In the genomic region with DNA sequence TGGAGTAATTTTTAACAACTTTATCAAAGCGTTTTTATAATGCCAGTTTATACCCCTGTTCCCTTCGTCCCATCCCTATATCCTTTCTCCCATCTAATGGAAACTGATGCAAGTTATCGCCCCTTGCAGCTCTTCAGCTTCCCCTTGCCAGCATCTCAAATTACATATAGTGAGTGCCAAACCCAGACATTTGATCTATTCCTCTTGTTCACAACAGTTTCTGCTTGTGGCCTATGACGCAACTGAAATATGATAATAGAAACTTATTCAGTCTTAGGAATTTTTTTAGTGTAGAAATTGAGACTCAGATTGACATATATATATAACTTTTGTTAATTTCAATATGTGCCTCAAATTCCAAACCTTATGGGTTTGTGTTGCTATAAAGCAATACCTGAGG, we compare ENCODE assay signal across 1 cellular context.
TF ChIP-seq lines count a peak whose summit lies in the region.

No MANE protein-coding gene starts in this region.

TF ChIP-seq in WTC11, 78 proteins besides CTCF, POLR2A, EP300 and RAD21 (continued from another document):
- no peak for TF ChIP-seq EMX1 (CRISPR knock-in tag; IDR thresholded peaks at IDR 0.05)
- TF ChIP-seq SMAD4 (CRISPR knock-in tag; IDR thresholded peaks at IDR 0.05) = no peak
- no peak for TF ChIP-seq ESRRA (CRISPR knock-in tag; IDR thresholded peaks at IDR 0.05; ENCODE audit: borderline replicate concordance)
- no peak for TF ChIP-seq NR1H2 (CRISPR knock-in tag; IDR thresholded peaks at IDR 0.05)
- TF ChIP-seq MLX (CRISPR knock-in tag; IDR thresholded peaks at IDR 0.05) = no peak
- no peak for TF ChIP-seq FOXJ3 (CRISPR knock-in tag; IDR thresholded peaks at IDR 0.05; ENCODE audit: borderline replicate concordance)
- TF ChIP-seq, protein P1, sequence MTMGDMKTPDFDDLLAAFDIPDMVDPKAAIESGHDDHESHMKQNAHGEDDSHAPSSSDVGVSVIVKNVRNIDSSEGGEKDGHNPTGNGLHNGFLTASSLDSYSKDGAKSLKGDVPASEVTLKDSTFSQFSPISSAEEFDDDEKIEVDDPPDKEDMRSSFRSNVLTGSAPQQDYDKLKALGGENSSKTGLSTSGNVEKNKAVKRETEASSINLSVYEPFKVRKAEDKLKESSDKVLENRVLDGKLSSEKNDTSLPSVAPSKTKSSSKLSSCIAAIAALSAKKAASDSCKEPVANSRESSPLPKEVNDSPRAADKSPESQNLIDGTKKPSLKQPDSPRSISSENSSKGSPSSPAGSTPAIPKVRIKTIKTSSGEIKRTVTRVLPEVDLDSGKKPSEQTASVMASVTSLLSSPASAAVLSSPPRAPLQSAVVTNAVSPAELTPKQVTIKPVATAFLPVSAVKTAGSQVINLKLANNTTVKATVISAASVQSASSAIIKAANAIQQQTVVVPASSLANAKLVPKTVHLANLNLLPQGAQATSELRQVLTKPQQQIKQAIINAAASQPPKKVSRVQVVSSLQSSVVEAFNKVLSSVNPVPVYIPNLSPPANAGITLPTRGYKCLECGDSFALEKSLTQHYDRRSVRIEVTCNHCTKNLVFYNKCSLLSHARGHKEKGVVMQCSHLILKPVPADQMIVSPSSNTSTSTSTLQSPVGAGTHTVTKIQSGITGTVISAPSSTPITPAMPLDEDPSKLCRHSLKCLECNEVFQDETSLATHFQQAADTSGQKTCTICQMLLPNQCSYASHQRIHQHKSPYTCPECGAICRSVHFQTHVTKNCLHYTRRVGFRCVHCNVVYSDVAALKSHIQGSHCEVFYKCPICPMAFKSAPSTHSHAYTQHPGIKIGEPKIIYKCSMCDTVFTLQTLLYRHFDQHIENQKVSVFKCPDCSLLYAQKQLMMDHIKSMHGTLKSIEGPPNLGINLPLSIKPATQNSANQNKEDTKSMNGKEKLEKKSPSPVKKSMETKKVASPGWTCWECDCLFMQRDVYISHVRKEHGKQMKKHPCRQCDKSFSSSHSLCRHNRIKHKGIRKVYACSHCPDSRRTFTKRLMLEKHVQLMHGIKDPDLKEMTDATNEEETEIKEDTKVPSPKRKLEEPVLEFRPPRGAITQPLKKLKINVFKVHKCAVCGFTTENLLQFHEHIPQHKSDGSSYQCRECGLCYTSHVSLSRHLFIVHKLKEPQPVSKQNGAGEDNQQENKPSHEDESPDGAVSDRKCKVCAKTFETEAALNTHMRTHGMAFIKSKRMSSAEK (CRISPR knock-in tag; IDR thresholded peaks at IDR 0.05; ENCODE audit: borderline replicate concordance) = no peak
- TF ChIP-seq TEAD4 (CRISPR knock-in tag; IDR thresholded peaks at IDR 0.05) = no peak
- no peak for TF ChIP-seq ETV6 (CRISPR knock-in tag; IDR thresholded peaks at IDR 0.05)
- no peak for TF ChIP-seq ELF4 (CRISPR knock-in tag; IDR thresholded peaks at IDR 0.05; ENCODE audit: low read depth)
